15 cellular contexts compared by ENCODE assay signal in the genomic region with DNA sequence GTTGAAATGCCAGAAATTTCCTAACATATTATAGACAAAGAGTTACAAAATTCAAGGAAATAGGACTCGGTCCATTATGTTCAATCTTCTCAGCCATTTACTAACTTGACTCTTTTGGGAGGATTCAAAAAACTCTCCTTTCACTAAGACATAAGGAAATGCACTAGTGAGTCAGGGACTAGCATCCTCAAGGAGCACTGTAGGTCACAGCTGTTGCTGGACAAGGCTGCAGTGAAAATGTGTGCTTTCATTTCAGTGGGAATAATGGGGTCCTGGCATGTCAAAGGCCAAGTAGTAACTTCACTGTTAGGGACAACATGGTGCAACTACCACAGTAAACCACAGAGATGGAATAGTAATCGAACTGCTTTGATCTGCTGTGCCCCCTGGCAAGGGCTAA. TPM values are rescaled to one million over a fixed set of nuclear protein-coding genes. Genes with fewer than 3 reads are reported as not detected.
DNase-seq lines count a peak whose midpoint lies in the region; ATAC-seq and TF ChIP-seq lines count a peak whose summit lies in the region.
"Had no signal": no experiment of that assay in that cellular context is flagged by ENCODE, and none has a peak within 500 bp of the region (broad histone marks: within the 10 kb centered on the region; RNA-seq: fewer than 3 reads in every experiment).

No MANE protein-coding gene starts in this region.

- CTCF ChIA-PET in Calu3 (lab: Charles Lee), result interaction anchor here (1.8 kb wide), 1 partner anchor 300 kb away, joined by 7 read pairs; no protein-coding TSS in a partner anchor

- H3K27ac Mint-ChIP-seq in Calu3 (ENCODE audit: unreplicated experiment), result no peak overlapping the region
- H3K27ac Mint-ChIP-seq: CD8-positive, alpha-beta T cell had no signal

- peaks cover 27% of the 10 kb centered on the region for H3K27me3 Mint-ChIP-seq in Calu3 (ENCODE audit: unreplicated experiment)

- no peak overlapping the region for H2AFZ ChIP-seq in GM23248

- ATAC-seq in GM21717 (IDR thresholded peaks at IDR 0.05; ENCODE audit: unreplicated experiment), result no peak
- ATAC-seq: CD8-positive, alpha-beta T cell; K562 had no signal

- no peaks in the 10 kb centered on the region for H3K4me1 ChIP-seq in GM23248 (ENCODE audit: insufficient read depth)

- no peaks in the 10 kb centered on the region for H3K9me3 ChIP-seq in GM23248 (ENCODE audit: low read depth)
- H3K9me3 ChIP-seq: HAP-1 had no signal

- H4K20me1 ChIP-seq in GM23248 (ENCODE audit: insufficient read depth), result no peaks in the 10 kb centered on the region

- WGBS in GM23248 (ENCODE audit: low coverage in 1 of 2, low lambda C conversion rate in 2 of 2, missing lambda C conversion rate in 2 of 2), 2 experiments, result 54 to 57% methylated on average over 2 of the region's 2 CpGs

- H3K9me3 Mint-ChIP-seq in Calu3 (ENCODE audit: low read depth, unreplicated experiment), result no peaks in the 10 kb centered on the region
- H3K9me3 Mint-ChIP-seq: CD8-positive, alpha-beta T cell had no signal

- H3K4me3 ChIP-seq in GM23248 (no peak overlapping the region), choroid plexus epithelial cell (ENCODE audit: low read depth, low read length) (no peak overlapping the region), fibroblast of mammary gland (ENCODE audit: control insufficient read depth, low read depth, low read length) (no peak overlapping the region)
- H3K4me3 ChIP-seq: HAP-1, K562 had no signal

- no peak overlapping the region for H3K27ac ChIP-seq in GM23248

- no peaks in the 10 kb centered on the region for H3K79me2 ChIP-seq in GM23248 (ENCODE audit: insufficient read depth)

- no peaks in the 10 kb centered on the region for H3F3A ChIP-seq in GM23248 (ENCODE audit: insufficient read depth)

- TF ChIP-seq CTCF in choroid plexus epithelial cell (conservative IDR thresholded peaks at IDR 0.05; ENCODE audit: low read depth, low read length), result no peak
- TF ChIP-seq CTCF in fibroblast of mammary gland (conservative IDR thresholded peaks at IDR 0.05; ENCODE audit: control insufficient read depth, insufficient read depth, low read depth, low read length), result no peak
- TF ChIP-seq CTCF in Calu3 (IDR thresholded peaks at IDR 0.05; ENCODE audit: unreplicated experiment), result no peak

- H3K9me2 ChIP-seq in GM23248 (ENCODE audit: insufficient read depth), result no peaks in the 10 kb centered on the region

- H3K4me3 Mint-ChIP-seq in Calu3 (ENCODE audit: low read depth, unreplicated experiment), result no peak overlapping the region
- H3K4me3 Mint-ChIP-seq: CD8-positive, alpha-beta T cell had no signal

- H3K9ac ChIP-seq in GM23248, result no peak overlapping the region

- no TSS peak for BruUV-seq in Calu3 (replicated peaks; lab: Mats Ljungman, UMichigan)

- in situ Hi-C loops in GM23248 (cut with MboI), result loop anchor here (5.0 to 25.0 kb wide), 4 partner anchors 151 to 531 kb away; no protein-coding TSS in a partner anchor

- peak; percentile 7 for DNase-seq in GM23248
- peak; percentile 8 for DNase-seq in choroid plexus epithelial cell (ENCODE audit: low read depth)
- peak; percentile 14 for DNase-seq in fibroblast of mammary gland (ENCODE audit: low read depth)
- no peak for DNase-seq in Calu3
- DNase-seq in C1 segment of cervical spinal cord (lab: John Stamatoyannopoulos, UW), result no peak
- DNase-seq in NCI-H446 (lab: John Stamatoyannopoulos, UW), result no peak
- DNase-seq: AML-193; CD8-positive, alpha-beta T cell; DMS 273 treated with DMSO at 0.1 percent for 48 hours; DMS53; DND-41; GDM1 had no signal

- 0 out of 2 replicates have a peak, but pooled peaks cover 5% of the 10 kb centered on the region for H3K27me3 ChIP-seq in GM23248 (replicated peaks; ENCODE audit: insufficient read depth)

- no peak overlapping the region for H3K4me2 ChIP-seq in GM23248 (ENCODE audit: unreplicated experiment)

- H3K36me3 ChIP-seq in GM23248 (ENCODE audit: low read depth), result no peaks in the 10 kb centered on the region
- H3K36me3 ChIP-seq: HAP-1 had no signal

- peaks cover 10% of the 10 kb centered on the region for H3K4me1 Mint-ChIP-seq in Calu3 (ENCODE audit: low read depth, unreplicated experiment)

- intact Hi-C loops in Calu3 (cut with micrococcal nuclease; ENCODE audit: unreplicated experiment), result loop anchor here (5.0 kb wide), 1 partner anchor 152 kb away; no protein-coding TSS in a partner anchor

- H3K36me3 Mint-ChIP-seq in Calu3 (ENCODE audit: insufficient read depth, unreplicated experiment), result no peaks in the 10 kb centered on the region
- H3K36me3 Mint-ChIP-seq: CD8-positive, alpha-beta T cell had no signal

RNA-seq across cellular contexts. Expression of gene ABCG2, which starts 56.9 kb away (rescaled TPM):
- total RNA-seq in GM23248 (2014; rRNA removed; shearing (Covaris generic)), result 0.11 and 0.76 TPM in 2 replicates
- 0.05 and 0.14 TPM in 2 replicates for polyA plus RNA-seq in GM23248 (2016; fragmentation: Nextera tagmentation; extraction: Ambion mirVana)
- 0.24 and 0.44 TPM in 2 replicates for total RNA-seq in Calu3 (2022)

Comparison
In these comparisons a context has a peak if more than half of its experiments do, and no peak if none do; other contexts are left out.
1. DNase-seq: peak in GM23248 (single experiment), choroid plexus epithelial cell (single experiment) and fibroblast of mammary gland (single experiment); none in Calu3 (single experiment), C1 segment of cervical spinal cord (0 of 14) and NCI-H446 (0 of 2).